18 cellular contexts compared by ENCODE assay signal in genomic region chr7:33760834-33761233, GRCh38.
"Had no signal": no experiment of that assay in that cellular context is flagged by ENCODE, and none has a peak within 500 bp of the region (broad histone marks: within the 10 kb centered on the region; RNA-seq: fewer than 3 reads in every experiment).

No MANE protein-coding gene starts in this region.

- H3K4me1 Mint-ChIP-seq: naive B cell; stimulated activated memory B cell treated with anti-CD40 and anti-IgM and Interleukin-4, amounts not matched to agents 10 μg/mL and 1 μg/mL and 100 μg/mL, for 72 hours had no signal

- FAIRE-seq: colon, keratinocyte had no signal

- H3K36me3 Mint-ChIP-seq: naive B cell; stimulated activated memory B cell treated with anti-CD40 and anti-IgM and Interleukin-4, amounts not matched to agents 10 μg/mL and 1 μg/mL and 100 μg/mL, for 72 hours had no signal

- H3K4me3 Mint-ChIP-seq: activated CD8-positive, alpha-beta T cell treated with anti-CD3 and anti-CD28 coated beads, Interleukin-2, amount 10 ng/mL, durations not matched to agents 7 days and 5 days; naive B cell; stimulated activated memory B cell treated with anti-CD40 and anti-IgM and Interleukin-4, amounts not matched to agents 10 μg/mL and 1 μg/mL and 100 μg/mL, for 72 hours; T-helper 2 cell treated with Interferon-gamma antibody and Interleukin-4, amounts not matched to agents 5 μg/mL and 100 μg/mL, for 36 hours had no signal

- H3K36me3 ChIP-seq: adrenal gland, gastrocnemius medialis, neutrophil, spleen, tibial nerve, vagina, WERI-Rb-1 had no signal

- H3K9me3 Mint-ChIP-seq: stimulated activated memory B cell treated with anti-CD40 and anti-IgM and Interleukin-4, amounts not matched to agents 10 μg/mL and 1 μg/mL and 100 μg/mL, for 72 hours; T-helper 2 cell treated with Interferon-gamma antibody and Interleukin-4, amounts not matched to agents 5 μg/mL and 100 μg/mL, for 36 hours had no signal

- H3K27me3 Mint-ChIP-seq: naive B cell; stimulated activated memory B cell treated with anti-CD40 and anti-IgM and Interleukin-4, amounts not matched to agents 10 μg/mL and 1 μg/mL and 100 μg/mL, for 72 hours had no signal

- H3K27me3 ChIP-seq: adrenal gland, gastrocnemius medialis, spleen, tibial nerve, vagina had no signal

- H3K4me1 ChIP-seq: vagina had no signal

- H3K27ac ChIP-seq: adrenal gland, gastrocnemius medialis, neutrophil, spleen, tibial nerve, vagina, WERI-Rb-1 had no signal

- DNase-seq: activated CD4-positive, alpha-beta T cell treated with anti-CD3 and anti-CD28 coated beads for 4 hours; activated CD8-positive, alpha-beta memory T cell treated with anti-CD3 and anti-CD28 coated beads, Interleukin-2, amount 50 U/mL, for 48 hours; activated CD8-positive, alpha-beta T cell treated with anti-CD3 and anti-CD28 coated beads, Interleukin-2, amount 10 ng/mL, durations not matched to agents 7 days and 5 days; activated naive CD4-positive, alpha-beta T cell; adrenal gland; left ventricle myocardium superior; naive B cell; spleen; stimulated activated CD4-positive, alpha-beta T cell treated with anti-CD3 and anti-CD28 coated beads, Interleukin-1b, Interleukin-23, amount 100 ng/mL, for 48 hours; WERI-Rb-1 had no signal

- ATAC-seq: activated CD8-positive, alpha-beta T cell treated with anti-CD3 and anti-CD28 coated beads, Interleukin-2, amount 10 ng/mL, durations not matched to agents 7 days and 5 days had no signal

- H3K9me3 ChIP-seq: adrenal gland, gastrocnemius medialis, neutrophil, spleen, tibial nerve, vagina had no signal

- H3K4me3 ChIP-seq: adrenal gland, gastrocnemius medialis, spleen, tibial nerve, vagina had no signal

- H3K27ac Mint-ChIP-seq: activated CD8-positive, alpha-beta T cell treated with anti-CD3 and anti-CD28 coated beads, Interleukin-2, amount 10 ng/mL, durations not matched to agents 7 days and 5 days; naive B cell; stimulated activated memory B cell treated with anti-CD40 and anti-IgM and Interleukin-4, amounts not matched to agents 10 μg/mL and 1 μg/mL and 100 μg/mL, for 72 hours; T-helper 2 cell treated with Interferon-gamma antibody and Interleukin-4, amounts not matched to agents 5 μg/mL and 100 μg/mL, for 36 hours had no signal
